In genomic region chr12:86837246-86837645, GRCh38 we compare ENCODE assay signal across 1 cellular context.
TF ChIP-seq lines count a peak whose summit lies in the region.

No MANE protein-coding gene starts in this region.

TF ChIP-seq in H1, 55 proteins besides CTCF, POLR2A, EP300 and RAD21 (continued from another document):
- TF ChIP-seq JUND (IDR thresholded peaks at IDR 0.05; ENCODE audit: low read length) (0 out of 2 replicates have a peak, but pooled peaks have one; percentile 57), TAF7 (optimal IDR thresholded peaks at IDR 0.05; ENCODE audit: borderline replicate concordance, low read depth, low read length) (no peak)
